Comparison of ENCODE assay signal across 9 cellular contexts in the genomic region with DNA sequence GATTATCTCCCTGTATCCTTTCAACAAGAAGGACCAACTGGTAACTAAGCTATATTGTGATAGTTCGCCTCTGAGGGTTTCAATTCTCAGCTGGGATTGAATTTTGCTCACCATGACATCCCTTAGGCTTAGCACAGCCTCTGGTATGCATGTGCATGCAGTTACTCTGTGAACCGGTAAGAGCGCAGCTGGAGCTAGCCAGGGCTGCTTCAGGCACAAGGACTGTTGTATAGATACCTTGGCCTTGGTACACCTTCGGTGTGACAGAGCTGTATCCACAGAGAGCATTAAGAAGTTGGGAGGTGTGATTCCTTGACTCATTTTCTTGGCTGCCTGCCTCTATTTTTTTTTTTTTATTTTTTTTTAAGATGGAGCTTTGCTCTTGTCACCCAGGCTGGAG. TPM values are rescaled to one million over a fixed set of nuclear protein-coding genes. Genes with fewer than 3 reads are reported as not detected.
DNase-seq lines count a peak whose midpoint lies in the region; ATAC-seq and TF ChIP-seq lines count a peak whose summit lies in the region.
"Had no signal": no experiment of that assay in that cellular context is flagged by ENCODE, and none has a peak within 500 bp of the region (broad histone marks: within the 10 kb centered on the region; RNA-seq: fewer than 3 reads in every experiment).

No MANE protein-coding gene starts in this region.

- TF ChIP-seq CTCF in right atrium auricular region (IDR thresholded peaks at IDR 0.05) (no peak), glutamatergic neuron (IDR thresholded peaks at IDR 0.05; ENCODE audit: partially characterized antibody, unreplicated experiment) (no peak), uterus (IDR thresholded peaks at IDR 0.05) (no peak)
- TF ChIP-seq CTCF in activated CD8-positive, alpha-beta T cell treated with anti-CD3 and anti-CD28 coated beads for 36 hours (IDR thresholded peaks at IDR 0.05), result no peak

- intact Hi-C loops in cardiac septum (cut with DNase I) (no loop called here), uterus (cut with DNase I; ENCODE audit: low total_unique reads) (no loop called here)
- intact Hi-C loops in activated CD8-positive, alpha-beta T cell treated with anti-CD3 and anti-CD28 coated beads for 36 hours (cut with micrococcal nuclease), result loop anchor here (5.0 kb wide), 1 partner anchor 37 kb away; a partner anchor contains a TSS

- H3K9me3 ChIP-seq in right atrium auricular region (no peaks in the 10 kb centered on the region), uterus (no peaks in the 10 kb centered on the region)

- H3K4me1 Mint-ChIP-seq in activated CD8-positive, alpha-beta T cell treated with anti-CD3 and anti-CD28 coated beads for 36 hours (ENCODE audit: low read depth), result peaks cover 40% of the 10 kb centered on the region
- peaks cover 32% of the 10 kb centered on the region for H3K4me1 Mint-ChIP-seq in glutamatergic neuron (ENCODE audit: low read depth, unreplicated experiment)

- peak overlapping the region; percentile 97 for H3K4me3 Mint-ChIP-seq in activated CD8-positive, alpha-beta T cell treated with anti-CD3 and anti-CD28 coated beads for 36 hours
- peak overlapping the region; percentile 97 for H3K4me3 Mint-ChIP-seq in glutamatergic neuron (ENCODE audit: unreplicated experiment)

- H3K4me3 ChIP-seq in right atrium auricular region, result no peak overlapping the region
- H3K4me3 ChIP-seq in uterus, result no peak overlapping the region

- DNase-seq in right atrium auricular region (ENCODE audit: low spot score) (no peak), cardiac septum (ENCODE audit: low spot score) (no peak), glutamatergic neuron (no peak), uterus (no peak), NCI-H1930 (lab: John Stamatoyannopoulos, UW) (no peak)
- no peak for DNase-seq in activated CD8-positive, alpha-beta T cell treated with anti-CD3 and anti-CD28 coated beads for 36 hours
- no peak for DNase-seq in activated CD4-positive, alpha-beta T cell treated with anti-CD3 and anti-CD28 coated beads, Interleukin-2, amount 50 U/mL, for 4 hours
- DNase-seq: dermis blood vessel endothelial cell had no signal

- H3K27me3 ChIP-seq in right atrium auricular region, result no peaks in the 10 kb centered on the region
- H3K27me3 ChIP-seq in uterus, result no peaks in the 10 kb centered on the region

- H3K4me1 ChIP-seq in right atrium auricular region (peaks cover 0 to 65% of the 10 kb centered on the region in 2 donors), uterus (peaks cover 9 to 28% of the 10 kb centered on the region in 2 donors)

- TF ChIP-seq POLR2A in uterus (IDR thresholded peaks at IDR 0.05), result no peak

- POLR2A ChIA-PET in activated CD8-positive, alpha-beta T cell treated with anti-CD3 and anti-CD28 coated beads for 36 hours (lab: Charles Lee), result interaction anchor here (0.7 to 1.4 kb wide), 5 partner anchors 11 to 39 kb away, joined by 4 to 5 read pairs (median 4); a partner anchor contains a TSS

- ATAC-seq in activated CD8-positive, alpha-beta T cell treated with anti-CD3 and anti-CD28 coated beads for 36 hours, result no peak
- no peak for ATAC-seq in HG03175 (IDR thresholded peaks at IDR 0.05; ENCODE audit: unreplicated experiment)

- peak overlapping the region; percentile 95 for H3K27ac Mint-ChIP-seq in activated CD8-positive, alpha-beta T cell treated with anti-CD3 and anti-CD28 coated beads for 36 hours
- H3K27ac Mint-ChIP-seq in glutamatergic neuron (ENCODE audit: unreplicated experiment), result peak overlapping the region; percentile 48

- CTCF ChIA-PET in activated CD8-positive, alpha-beta T cell treated with anti-CD3 and anti-CD28 coated beads for 36 hours (lab: Charles Lee), result interaction anchor here (0.7 to 4.1 kb wide), 10 partner anchors 9 to 384 kb away, joined by 3 to 30 read pairs (median 4); a partner anchor contains a TSS

- H3K9me3 Mint-ChIP-seq in activated CD8-positive, alpha-beta T cell treated with anti-CD3 and anti-CD28 coated beads for 36 hours, result no peaks in the 10 kb centered on the region
- H3K9me3 Mint-ChIP-seq in glutamatergic neuron (ENCODE audit: unreplicated experiment), result peaks cover 15% of the 10 kb centered on the region

- H3K36me3 ChIP-seq in right atrium auricular region, result no peaks in the 10 kb centered on the region
- no peaks in the 10 kb centered on the region for H3K36me3 ChIP-seq in uterus

- peaks cover 26% of the 10 kb centered on the region for H3K36me3 Mint-ChIP-seq in activated CD8-positive, alpha-beta T cell treated with anti-CD3 and anti-CD28 coated beads for 36 hours (ENCODE audit: low read depth)
- H3K36me3 Mint-ChIP-seq in glutamatergic neuron (ENCODE audit: unreplicated experiment), result no peaks in the 10 kb centered on the region

- H3K27ac ChIP-seq in right atrium auricular region, result peak overlapping the region; percentile 99 to 100
- peak overlapping the region; percentile 94 to 99 for H3K27ac ChIP-seq in uterus

- no peaks in the 10 kb centered on the region for H3K27me3 Mint-ChIP-seq in activated CD8-positive, alpha-beta T cell treated with anti-CD3 and anti-CD28 coated beads for 36 hours
- H3K27me3 Mint-ChIP-seq in glutamatergic neuron (ENCODE audit: unreplicated experiment), result peaks cover 3% of the 10 kb centered on the region

RNA-seq across cellular contexts. Expression of a gene that starts 2.3 kb away (rescaled TPM):
- 100 to 1,000 TPM in 1 of 2 donors, 10 to 100 TPM in 1; 44.6 to 132 TPM for total RNA-seq in right atrium auricular region
- total RNA-seq in cardiac septum, result 87.1 TPM
- total RNA-seq in activated CD8-positive, alpha-beta T cell treated with anti-CD3 and anti-CD28 coated beads for 36 hours, result 100 to 1,000 TPM; 152 to 157 TPM
- total RNA-seq in glutamatergic neuron (ENCODE audit: unreplicated experiment), result 196 TPM
- 10 to 100 TPM; 43.8 to 76.1 (median 65.4) TPM for total RNA-seq in uterus

RNA-seq across cellular contexts. Expression of a gene that starts 2.3 kb away (rescaled TPM):
- total RNA-seq in right atrium auricular region (10 to 100 TPM; 42.5 to 59.4 TPM), cardiac septum (23.0 TPM), glutamatergic neuron (ENCODE audit: unreplicated experiment) (23.1 TPM), uterus (100 to 1,000 TPM in 1 of 4 donors, 10 to 100 TPM in 3; 43.3 to 105 (median 57.6) TPM)
- 10 to 100 TPM; 40.6 to 40.7 TPM for total RNA-seq in activated CD8-positive, alpha-beta T cell treated with anti-CD3 and anti-CD28 coated beads for 36 hours

RNA-seq across cellular contexts. Expression of a gene that starts 3.1 kb away (rescaled TPM):
- total RNA-seq in right atrium auricular region, result 10 to 100 TPM in 1 of 2 donors, 1 to 10 TPM in 1; 8.7 to 19.1 TPM
- total RNA-seq in cardiac septum, result 27.9 TPM
- total RNA-seq in activated CD8-positive, alpha-beta T cell treated with anti-CD3 and anti-CD28 coated beads for 36 hours, result 10 to 100 TPM; 40.4 to 42.2 TPM
- 153 TPM for total RNA-seq in glutamatergic neuron (ENCODE audit: unreplicated experiment)
- total RNA-seq in uterus, result 10 to 100 TPM; 29.4 to 70.2 (median 52.8) TPM

RNA-seq across cellular contexts. Expression of a gene that starts 28.4 kb away (rescaled TPM):
- 10 to 100 TPM; 21.2 to 39.5 TPM for total RNA-seq in right atrium auricular region
- 43.8 TPM for total RNA-seq in cardiac septum
- 10 to 100 TPM; 78.7 to 90.9 TPM for total RNA-seq in activated CD8-positive, alpha-beta T cell treated with anti-CD3 and anti-CD28 coated beads for 36 hours
- total RNA-seq in glutamatergic neuron (ENCODE audit: unreplicated experiment), result 142 TPM
- total RNA-seq in uterus, result 10 to 100 TPM; 19.4 to 63.7 (median 50.7) TPM

RNA-seq across cellular contexts. Expression of a gene that starts 37.8 kb away (rescaled TPM):
- total RNA-seq in right atrium auricular region (under 1 TPM in 1 of 2 donors, not detected in 1; 0.55 TPM), cardiac septum (0.51 TPM), glutamatergic neuron (ENCODE audit: unreplicated experiment) (3.4 TPM), uterus (1 to 10 TPM; 2.7 to 4.9 (median 3.6) TPM)
- total RNA-seq in activated CD8-positive, alpha-beta T cell treated with anti-CD3 and anti-CD28 coated beads for 36 hours, result under 1 TPM; 0.40 to 0.47 TPM
